8 cellular contexts compared by ENCODE assay signal in genomic region chr17:27471321-27472269, GRCh38. TPM values are rescaled to one million over a fixed set of nuclear protein-coding genes. Genes with fewer than 3 reads are reported as not detected.
A peak's percentile ranks its signal among the peaks of the same experiment; 100 is the strongest.
DNase-seq lines count a peak whose midpoint lies in the region; ATAC-seq and TF ChIP-seq lines count a peak whose summit lies in the region.

No MANE protein-coding gene starts in this region.

- peak overlapping the region; percentile 64 to 96 (median 71); a peak in 6 of 7 replicates for H3K27ac Mint-ChIP-seq in H9
- H3K27ac Mint-ChIP-seq in activated naive CD8-positive, alpha-beta T cell treated with anti-CD3 and anti-CD28 coated beads for 36 hours: peak overlapping the region; percentile 99

- H3K27me3 Mint-ChIP-seq in H9 (ENCODE audit: low read depth): no peaks in the 10 kb centered on the region
- no peaks in the 10 kb centered on the region for H3K27me3 Mint-ChIP-seq in activated naive CD8-positive, alpha-beta T cell treated with anti-CD3 and anti-CD28 coated beads for 36 hours

- H3K79me2 ChIP-seq in H9 (ENCODE audit: insufficient read depth, low read length): peaks cover 13% of the 10 kb centered on the region; the same call in 1 of the 2 replicates

- ATAC-seq in gastrocnemius medialis: no peak

- no peak overlapping the region for H2BK120ac ChIP-seq in H9 (ENCODE audit: low read depth, low read length, poor library complexity, severe bottlenecking)

- no peak overlapping the region for H4K5ac ChIP-seq in H9 (ENCODE audit: insufficient read length, low read depth, low read length)

- WGBS in H9 (ENCODE audit: extremely low coverage, insufficient read length, low lambda C conversion rate): no CpG with 5 or more reads among the region's 14 CpGs

- H3K36me3 Mint-ChIP-seq in H9 (ENCODE audit: insufficient read depth in 1 of 3, low read depth in 3 of 3): no peaks in the 10 kb centered on the region
- peaks cover 42% of the 10 kb centered on the region for H3K36me3 Mint-ChIP-seq in activated naive CD8-positive, alpha-beta T cell treated with anti-CD3 and anti-CD28 coated beads for 36 hours

- H3K9me3 Mint-ChIP-seq in H9: no peaks in the 10 kb centered on the region
- no peaks in the 10 kb centered on the region for H3K9me3 Mint-ChIP-seq in activated naive CD8-positive, alpha-beta T cell treated with anti-CD3 and anti-CD28 coated beads for 36 hours

- no peak overlapping the region for H4K8ac ChIP-seq in H9 (replicated peaks; ENCODE audit: insufficient read length, low read depth, low read length)

- H3K4me1 Mint-ChIP-seq in H9: peaks cover 71 to 81% of the 10 kb centered on the region in 2 experiments
- peaks cover 88% of the 10 kb centered on the region for H3K4me1 Mint-ChIP-seq in activated naive CD8-positive, alpha-beta T cell treated with anti-CD3 and anti-CD28 coated beads for 36 hours

- no peak for DNase-seq in H9
- DNase-seq in RWPE1 (ENCODE audit: low spot score): peak; percentile 74
- peak; percentile 90 for DNase-seq in activated naive CD8-positive, alpha-beta T cell treated with anti-CD3 and anti-CD28 coated beads for 36 hours
- DNase-seq in stimulated activated CD4-positive, alpha-beta T cell treated with anti-CD3 and anti-CD28 coated beads, Interleukin-12 subunit alpha, Interleukin-12 subunit beta, amount 100 ng/mL, for 48 hours (ENCODE audit: low read depth in 2 of 3, low spot score in 1 of 3): peak; percentile 71 to 86 (median 79)
- no peak for DNase-seq in D341Med (ENCODE audit: low spot score)
- no peak for DNase-seq in gastrocnemius medialis
- DNase-seq in AML-193 (lab: John Stamatoyannopoulos, UW): no peak

- no peak overlapping the region for H3T11ph ChIP-seq in H9 (ENCODE audit: low read length)

- intact Hi-C loops in gastrocnemius medialis (cut with DNase I; ENCODE audit: low total_unique reads): no loop called here

- CTCF ChIA-PET in RWPE1 (lab: Yijun Ruan, JAX): interaction anchor here (1.1 kb wide), 1 partner anchor 128 kb away, joined by 3 read pairs; no protein-coding TSS in a partner anchor

- H3K4me3 Mint-ChIP-seq in H9: no peak overlapping the region
- peak overlapping the region; percentile 56 for H3K4me3 Mint-ChIP-seq in activated naive CD8-positive, alpha-beta T cell treated with anti-CD3 and anti-CD28 coated beads for 36 hours

- H3K27ac ChIP-seq in H9 (ENCODE audit: insufficient read length, low read depth, low read length) (no peak overlapping the region), RWPE1 (peak overlapping the region; percentile 43), gastrocnemius medialis (no peak overlapping the region)

- no peak overlapping the region for H3K4me2 ChIP-seq in H9 (ENCODE audit: insufficient read depth, insufficient read length, low read length)

- H2BK12ac ChIP-seq in H9 (ENCODE audit: insufficient read length, low read depth, low read length): no peak overlapping the region

- H3K4me1 ChIP-seq in H9 (ENCODE audit: insufficient read depth, low read length) (peaks cover 16% of the 10 kb centered on the region), gastrocnemius medialis (peaks cover 0 to 6% of the 10 kb centered on the region in 2 donors)

- H3K9ac ChIP-seq in H9 (ENCODE audit: extremely low read depth, insufficient read length, low read length): no peak overlapping the region

- H3K79me1 ChIP-seq in H9 (ENCODE audit: insufficient read depth, low read depth, low read length, poor library complexity, severe bottlenecking): peaks cover 3% of the 10 kb centered on the region

- H2BK5ac ChIP-seq in H9 (ENCODE audit: insufficient read length, low read length): no peak overlapping the region

- H2AFZ ChIP-seq in H9 (ENCODE audit: low read length): no peak overlapping the region

- no peak overlapping the region for H2BK20ac ChIP-seq in H9 (ENCODE audit: low read depth, low read length, poor library complexity, severe bottlenecking)

- no peaks in the 10 kb centered on the region for H3K9me3 ChIP-seq in H9 (ENCODE audit: control insufficient read depth, low read depth, low read length)
- H3K9me3 ChIP-seq in gastrocnemius medialis: no peaks in the 10 kb centered on the region

- H3K4ac ChIP-seq in H9 (ENCODE audit: low read depth, low read length): no peak overlapping the region

- H3K14ac ChIP-seq in H9 (ENCODE audit: insufficient read depth, low read length): no peak overlapping the region; the same call in 1 of the 2 replicates

- H3K23me2 ChIP-seq in H9 (ENCODE audit: insufficient read length, low read depth, low read length, poor library complexity, severe bottlenecking): no peaks in the 10 kb centered on the region

- H3K18ac ChIP-seq in H9 (ENCODE audit: insufficient read length, low read depth, low read length): peak overlapping the region; percentile 35

- in situ Hi-C loops in gastrocnemius medialis (cut with MboI; ENCODE audit: low sequenced_read_pairs in 4 of 4): loop anchor here in 2 of 4 donors (25.0 kb wide), 1 partner anchor 109 kb away; no protein-coding TSS in a partner anchor

- POLR2A ChIA-PET in RWPE1 (lab: Yijun Ruan, JAX; ENCODE audit: low non-redundant PET): interaction anchor here (0.6 kb wide), 1 partner anchor 140 kb away, joined by 3 read pairs; no protein-coding TSS in a partner anchor

- no peak overlapping the region for H2BK15ac ChIP-seq in H9 (ENCODE audit: low read depth, low read length)

- TF ChIP-seq POLR2A in gastrocnemius medialis (IDR thresholded peaks at IDR 0.05): no peak

- H3K56ac ChIP-seq in H9 (ENCODE audit: insufficient read length, low read depth, low read length): no peak overlapping the region

- H2AK5ac ChIP-seq in H9 (ENCODE audit: insufficient read length, low read length): no peak overlapping the region

- no peaks in the 10 kb centered on the region for H3K27me3 ChIP-seq in H9 (ENCODE audit: insufficient read depth, low read length)
- no peaks in the 10 kb centered on the region for H3K27me3 ChIP-seq in gastrocnemius medialis

- H3K4me3 ChIP-seq in GM08714 (ENCODE audit: low read length) (peak overlapping the region; percentile 8; the same call in 1 of the 2 replicates), gastrocnemius medialis (no peak overlapping the region)

- no peaks in the 10 kb centered on the region for H3K36me3 ChIP-seq in gastrocnemius medialis

- no peak overlapping the region for H3K23ac ChIP-seq in H9 (ENCODE audit: insufficient read length, low read depth, low read length)

- no peak overlapping the region for H4K91ac ChIP-seq in H9 (ENCODE audit: insufficient read length, low read depth, low read length)

- H4K20me1 ChIP-seq in H9 (ENCODE audit: control insufficient read depth, insufficient read depth, insufficient read length): no peaks in the 10 kb centered on the region

- no peak for TF ChIP-seq CTCF in H9 (conservative IDR thresholded peaks at IDR 0.05)
- no peak for TF ChIP-seq CTCF in RWPE1 (conservative IDR thresholded peaks at IDR 0.05; ENCODE audit: low read depth)
- no peak for TF ChIP-seq CTCF in gastrocnemius medialis (IDR thresholded peaks at IDR 0.05 in 4 of 5, conservative IDR thresholded peaks at IDR 0.05 in 1 of 5)

RNA-seq across cellular contexts. Expression of gene KSR1, which starts 15.3 kb away (rescaled TPM):
- total RNA-seq in H9 (2021) (43.5 and 44.9 TPM in 2 replicates), gastrocnemius medialis (10 to 100 TPM; 10.4 to 17.7 (median 13.2) TPM)
- 10 to 100 TPM; 58.9 to 62.5 TPM for total RNA-seq in activated naive CD8-positive, alpha-beta T cell treated with anti-CD3 and anti-CD28 coated beads for 36 hours

Comparison
In these comparisons a context has a peak if more than half of its experiments do, and no peak if none do; other contexts are left out.
1. DNase-seq: peak in RWPE1 (single experiment), activated naive CD8-positive, alpha-beta T cell treated with anti-CD3 and anti-CD28 coated beads for 36 hours (single experiment) and stimulated activated CD4-positive, alpha-beta T cell treated with anti-CD3 and anti-CD28 coated beads, Interleukin-12 subunit alpha, Interleukin-12 subunit beta, amount 100 ng/mL, for 48 hours (3 of 3); none in H9 (single experiment), D341Med (single experiment), gastrocnemius medialis (0 of 2) and AML-193 (0 of 2).